11 cellular contexts compared by ENCODE assay signal in the genomic region with DNA sequence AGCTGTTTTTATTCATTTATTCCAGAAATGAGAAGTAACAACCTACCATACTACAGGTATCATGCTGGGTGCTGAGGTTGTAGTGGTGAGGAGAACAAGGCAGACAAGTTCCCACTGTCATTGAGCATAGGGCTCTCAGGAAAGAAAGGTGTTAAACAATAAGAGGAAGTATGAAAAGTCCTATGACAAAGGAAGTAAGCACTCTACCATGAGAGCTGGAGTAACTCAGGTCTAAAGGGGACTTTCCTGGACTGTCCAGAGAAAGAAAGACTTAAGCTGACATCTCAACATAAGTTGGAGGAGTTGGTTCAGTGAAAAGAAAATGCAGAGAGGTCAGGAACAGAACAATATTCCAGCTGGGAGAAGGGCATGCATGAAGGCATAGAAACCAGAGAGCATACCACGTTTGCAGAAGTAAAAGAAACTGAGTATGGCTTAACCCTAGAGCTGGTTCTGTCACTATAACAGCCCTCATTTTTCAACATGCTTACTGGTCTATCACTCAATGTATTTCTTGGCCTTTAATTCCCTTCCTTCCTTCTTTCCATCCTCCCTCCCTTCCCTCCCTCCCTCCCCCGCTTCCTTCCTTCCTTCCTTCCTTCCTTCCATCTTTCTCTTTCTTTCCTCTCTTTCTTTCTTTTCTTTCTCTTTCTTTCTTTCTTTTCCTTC.
DNase-seq lines count a peak whose midpoint lies in the region; ATAC-seq lines count a peak whose summit lies in the region.
"Had no signal": no experiment of that assay in that cellular context is flagged by ENCODE, and none has a peak within 500 bp of the region (broad histone marks: within the 10 kb centered on the region; RNA-seq: fewer than 3 reads in every experiment).

No MANE protein-coding gene starts in this region.

- in situ Hi-C loops in G401 (cut with HindIII; ENCODE audit: low sequenced_read_pairs): no loop called here

- intact Hi-C loops in posterior cingulate gyrus (cut with DNase I): no loop called here

- ATAC-seq in GM18907 (IDR thresholded peaks at IDR 0.05; ENCODE audit: unreplicated experiment) (peak; percentile 96), GM21529 (IDR thresholded peaks at IDR 0.05; ENCODE audit: unreplicated experiment) (peak; percentile 84), HG03095 (IDR thresholded peaks at IDR 0.05; ENCODE audit: unreplicated experiment) (peak; percentile 85)

- peak; percentile 16 for DNase-seq in kidney tubule cell (ENCODE audit: low spot score)
- DNase-seq in G401 (ENCODE audit: low spot score): no peak
- no peak for DNase-seq in posterior cingulate gyrus
- DNase-seq in activated CD8-positive, alpha-beta memory T cell treated with anti-CD3 and anti-CD28 coated beads, Interleukin-2, amount 50 U/mL, for 48 hours: no peak
- DNase-seq: DMS 273 treated with DMSO at 0.1 percent for 48 hours; H7; NK-92 treated with Interleukin-12 subunit alpha and Interleukin-12 subunit beta, amount 100 ng/mL, for 24 hours; T-helper 9 cell had no signal
